18 cellular contexts compared by ENCODE assay signal in genomic region chr3:42509111-42509510, GRCh38. TPM values are rescaled to one million over a fixed set of nuclear protein-coding genes. Genes with fewer than 3 reads are reported as not detected.
DNase-seq lines count a peak whose midpoint lies in the region; ATAC-seq and TF ChIP-seq lines count a peak whose summit lies in the region.
"Had no signal": no experiment of that assay in that cellular context is flagged by ENCODE, and none has a peak within 500 bp of the region (broad histone marks: within the 10 kb centered on the region; RNA-seq: fewer than 3 reads in every experiment).

No MANE protein-coding gene starts in this region.

- H3K27me3 Mint-ChIP-seq in T-helper 17 cell: no peaks in the 10 kb centered on the region
- H3K27me3 Mint-ChIP-seq in mesothelial cell of epicardium (ENCODE audit: low read depth): peaks cover 16% of the 10 kb centered on the region

- H3K27me3 ChIP-seq in lower lobe of right lung (ENCODE audit: low read depth) (no peaks in the 10 kb centered on the region), transverse colon (no peaks in the 10 kb centered on the region)

- peak overlapping the region; percentile 82 for H3K27ac Mint-ChIP-seq in T-helper 17 cell
- H3K27ac Mint-ChIP-seq in mesothelial cell of epicardium: no peak overlapping the region

- WGBS in transverse colon (ENCODE audit: low coverage in 1 of 2), 2 donors: 65% methylated on average over 3 of the region's 3 CpGs; no CpG with 5 or more reads in 1 of the 2 donors

- TF ChIP-seq CTCF in lower lobe of right lung (IDR thresholded peaks at IDR 0.05): no peak
- no peak for TF ChIP-seq CTCF in transverse colon (IDR thresholded peaks at IDR 0.05)
- TF ChIP-seq CTCF in mesothelial cell of epicardium (IDR thresholded peaks at IDR 0.05; ENCODE audit: unreplicated experiment): no peak

- TF ChIP-seq EP300 in transverse colon (IDR thresholded peaks at IDR 0.05; ENCODE audit: low read depth): no peak

- H3K9me3 ChIP-seq in T-helper 17 cell (ENCODE audit: control insufficient read depth, low read length, poor library complexity, severe bottlenecking) (no peaks in the 10 kb centered on the region), lower lobe of right lung (no peaks in the 10 kb centered on the region), transverse colon (no peaks in the 10 kb centered on the region)

- H3K36me3 Mint-ChIP-seq in T-helper 17 cell (ENCODE audit: low read depth) (no peaks in the 10 kb centered on the region), mesothelial cell of epicardium (no peaks in the 10 kb centered on the region)

- TF ChIP-seq POLR2A in transverse colon (IDR thresholded peaks at IDR 0.05): no peak

- H3K36me3 ChIP-seq in lower lobe of right lung (peaks cover 7% of the 10 kb centered on the region), transverse colon (no peaks in the 10 kb centered on the region)

- H3K4me3 ChIP-seq in lower lobe of right lung: no peak overlapping the region
- no peak overlapping the region for H3K4me3 ChIP-seq in transverse colon
- H3K4me3 ChIP-seq: K562 had no signal

- DNase-seq in Right ventricle myocardium superior (peak; percentile 10), left ventricle myocardium superior (no peak), T-helper 17 cell (no peak), lower lobe of right lung (peak; percentile 6), transverse colon (no peak), mesothelial cell of epicardium (ENCODE audit: low spot score in 2 of 2, unreplicated experiment in 2 of 2) (no peak)
- DNase-seq: CD8-positive, alpha-beta T cell; DND-41; GDM1; HCEC 1CT; NCI-H146; NCI-H446 treated with DMSO at 0.1 percent for 48 hours; NCI-H748 treated with DMSO at 0.1 percent for 48 hours; SHP77 treated with DMSO at 0.1 percent for 48 hours had no signal

- H3K4me1 ChIP-seq in lower lobe of right lung (peaks cover 72% of the 10 kb centered on the region), transverse colon (peaks cover 20 to 76% (median 50%) of the 10 kb centered on the region in 4 donors)

- in situ Hi-C loops in transverse colon (cut with MboI; ENCODE audit: low pct_ligation_motif_present in 1 of 4, low pct_unique_long_range_greater_than_20kb in 1 of 4, low sequenced_read_pairs in 3 of 4): no loop called here

- H3K4me1 Mint-ChIP-seq in T-helper 17 cell (peaks cover 49% of the 10 kb centered on the region), mesothelial cell of epicardium (peaks cover 4% of the 10 kb centered on the region)

- H3K9me3 Mint-ChIP-seq in mesothelial cell of epicardium: no peaks in the 10 kb centered on the region
- H3K9me3 Mint-ChIP-seq: CD8-positive, alpha-beta T cell had no signal

- no peak overlapping the region for H3K4me3 Mint-ChIP-seq in T-helper 17 cell
- H3K4me3 Mint-ChIP-seq in mesothelial cell of epicardium: no peak overlapping the region
- H3K4me3 Mint-ChIP-seq: CD8-positive, alpha-beta T cell had no signal

- ATAC-seq in Right ventricle myocardium superior (ENCODE audit: poor library complexity): no peak
- ATAC-seq in left ventricle myocardium superior: no peak
- ATAC-seq in T-helper 17 cell: no peak
- ATAC-seq in lower lobe of right lung: no peak
- no peak for ATAC-seq in GM18498 (IDR thresholded peaks at IDR 0.05; ENCODE audit: unreplicated experiment)
- ATAC-seq in HG03378 (IDR thresholded peaks at IDR 0.05; ENCODE audit: unreplicated experiment): no peak
- ATAC-seq: CD8-positive, alpha-beta T cell; K562 had no signal

- peak overlapping the region; percentile 64 for H3K27ac ChIP-seq in lower lobe of right lung
- H3K27ac ChIP-seq in transverse colon: peak overlapping the region; percentile 81 to 92 (median 87)

- intact Hi-C loops in Right ventricle myocardium superior (cut with DNase I) (no loop called here), left ventricle myocardium superior (cut with micrococcal nuclease) (no loop called here), lower lobe of right lung (cut with DNase I) (no loop called here), transverse colon (cut with DNase I; ENCODE audit: low total_unique reads) (no loop called here)

RNA-seq across cellular contexts. Expression of gene VIPR1, which starts 6.7 kb away (rescaled TPM):
- 3.4 TPM for total RNA-seq in Right ventricle myocardium superior
- total RNA-seq in left ventricle myocardium superior: 2.2 TPM
- total RNA-seq in T-helper 17 cell: 10 to 100 TPM; 33.4 to 72.9 TPM
- 212 TPM for total RNA-seq in lower lobe of right lung
- total RNA-seq in transverse colon: 100 to 1,000 TPM; 121 to 565 (median 254) TPM
- total RNA-seq in mesothelial cell of epicardium: 2.1 to 2.8 TPM (median 2.3 TPM) in 3 replicates
- total RNA-seq: HT1080 had no signal

Comparison
In these comparisons a context has a peak if more than half of its experiments do, and no peak if none do; other contexts are left out.
1. DNase-seq: peak in Right ventricle myocardium superior (single experiment) and lower lobe of right lung (single experiment); none in left ventricle myocardium superior (single experiment), T-helper 17 cell (0 of 3), transverse colon (single experiment) and mesothelial cell of epicardium (0 of 2).